In genomic region chr12:108311605-108312004, GRCh38 we compare ENCODE assay signal across 1 cellular context.
A peak's percentile ranks its signal among the peaks of the same experiment; 100 is the strongest.
TF ChIP-seq lines count a peak whose summit lies in the region.

No MANE protein-coding gene starts in this region.

TF ChIP-seq in HepG2, 621 proteins besides CTCF, POLR2A, EP300 and RAD21:
- no peak for TF ChIP-seq PRDM15 (CRISPR knock-in tag; IDR thresholded peaks at IDR 0.05)
- no peak for TF ChIP-seq MED8 (CRISPR knock-in tag; IDR thresholded peaks at IDR 0.05; ENCODE audit: insufficient replicate concordance)
- TF ChIP-seq, protein P1, sequence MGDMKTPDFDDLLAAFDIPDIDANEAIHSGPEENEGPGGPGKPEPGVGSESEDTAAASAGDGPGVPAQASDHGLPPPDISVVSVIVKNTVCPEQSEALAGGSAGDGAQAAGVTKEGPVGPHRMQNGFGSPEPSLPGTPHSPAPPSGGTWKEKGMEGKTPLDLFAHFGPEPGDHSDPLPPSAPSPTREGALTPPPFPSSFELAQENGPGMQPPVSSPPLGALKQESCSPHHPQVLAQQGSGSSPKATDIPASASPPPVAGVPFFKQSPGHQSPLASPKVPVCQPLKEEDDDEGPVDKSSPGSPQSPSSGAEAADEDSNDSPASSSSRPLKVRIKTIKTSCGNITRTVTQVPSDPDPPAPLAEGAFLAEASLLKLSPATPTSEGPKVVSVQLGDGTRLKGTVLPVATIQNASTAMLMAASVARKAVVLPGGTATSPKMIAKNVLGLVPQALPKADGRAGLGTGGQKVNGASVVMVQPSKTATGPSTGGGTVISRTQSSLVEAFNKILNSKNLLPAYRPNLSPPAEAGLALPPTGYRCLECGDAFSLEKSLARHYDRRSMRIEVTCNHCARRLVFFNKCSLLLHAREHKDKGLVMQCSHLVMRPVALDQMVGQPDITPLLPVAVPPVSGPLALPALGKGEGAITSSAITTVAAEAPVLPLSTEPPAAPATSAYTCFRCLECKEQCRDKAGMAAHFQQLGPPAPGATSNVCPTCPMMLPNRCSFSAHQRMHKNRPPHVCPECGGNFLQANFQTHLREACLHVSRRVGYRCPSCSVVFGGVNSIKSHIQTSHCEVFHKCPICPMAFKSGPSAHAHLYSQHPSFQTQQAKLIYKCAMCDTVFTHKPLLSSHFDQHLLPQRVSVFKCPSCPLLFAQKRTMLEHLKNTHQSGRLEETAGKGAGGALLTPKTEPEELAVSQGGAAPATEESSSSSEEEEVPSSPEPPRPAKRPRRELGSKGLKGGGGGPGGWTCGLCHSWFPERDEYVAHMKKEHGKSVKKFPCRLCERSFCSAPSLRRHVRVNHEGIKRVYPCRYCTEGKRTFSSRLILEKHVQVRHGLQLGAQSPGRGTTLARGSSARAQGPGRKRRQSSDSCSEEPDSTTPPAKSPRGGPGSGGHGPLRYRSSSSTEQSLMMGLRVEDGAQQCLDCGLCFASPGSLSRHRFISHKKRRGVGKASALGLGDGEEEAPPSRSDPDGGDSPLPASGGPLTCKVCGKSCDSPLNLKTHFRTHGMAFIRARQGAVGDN (CRISPR knock-in tag; IDR thresholded peaks at IDR 0.05), result 0 out of 2 replicates have a peak, but pooled peaks have one; percentile 9
- no peak for TF ChIP-seq PRDM4 (CRISPR knock-in tag; IDR thresholded peaks at IDR 0.05; ENCODE audit: borderline replicate concordance)
